In the genomic region with DNA sequence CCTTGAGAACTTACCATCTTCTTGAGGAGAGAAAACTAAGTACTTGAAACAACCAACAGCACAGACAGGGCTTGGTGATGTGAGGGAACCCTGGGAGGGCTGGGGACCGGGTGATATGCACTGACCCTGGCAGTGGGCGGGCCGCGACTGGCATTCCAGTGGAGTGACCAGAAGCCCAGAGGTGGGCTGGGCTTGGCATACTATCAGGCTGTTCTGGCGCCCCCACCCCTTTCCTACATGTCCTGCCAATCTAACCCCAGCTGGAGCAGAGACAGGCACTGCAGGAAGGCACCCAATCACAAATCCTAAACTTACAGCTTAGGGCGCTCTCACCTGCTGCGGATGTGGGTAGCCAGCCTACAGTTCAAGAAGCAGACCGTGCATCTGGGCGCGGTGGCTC, we compare ENCODE assay signal across 1 cellular context.
TF ChIP-seq lines count a peak whose summit lies in the region.

No MANE protein-coding gene starts in this region.

TF ChIP-seq in A549, 52 proteins besides CTCF, POLR2A, EP300 and RAD21 (continued from another document):
- TF ChIP-seq ZFP36 (IDR thresholded peaks at IDR 0.05; ENCODE audit: borderline replicate concordance, partially characterized antibody): no peak
- TF ChIP-seq SMC3 (IDR thresholded peaks at IDR 0.05): no peak
- TF ChIP-seq JUN (IDR thresholded peaks at IDR 0.05): no peak
